ENCODE assay signal across 31 cellular contexts in genomic region chr1:3262681-3263286, GRCh38.
"Had no signal": no experiment of that assay in that cellular context is flagged by ENCODE, and none has a peak within 500 bp of the region (broad histone marks: within the 10 kb centered on the region; RNA-seq: fewer than 3 reads in every experiment).

No MANE protein-coding gene starts in this region.

- H3K36me3 ChIP-seq: adrenal gland, brain microvascular endothelial cell, esophagus squamous epithelium, gastroesophageal sphincter, WERI-Rb-1 had no signal

- DNase-seq: activated B cell treated with CpG ODN at 0.5 μM for 24 hours; activated CD4-positive, alpha-beta T cell treated with anti-CD3 and anti-CD28 coated beads for 48 hours; activated CD4-positive, alpha-beta T cell treated with anti-CD3 and anti-CD28 coated beads, Interleukin-2, amount 50 U/mL, for 1 hour; activated CD4-positive, alpha-beta T cell treated with anti-CD3 and anti-CD28 coated beads, Interleukin-2, amount 50 U/mL, for 48 hours; activated CD8-positive, alpha-beta memory T cell treated with anti-CD3 and anti-CD28 coated beads for 24 hours; activated CD8-positive, alpha-beta T cell treated with anti-CD3 and anti-CD28 coated beads for 36 hours; activated effector memory CD4-positive, alpha-beta T cell treated with anti-CD3 and anti-CD28 coated beads, Interleukin-2, amount 50 U/mL, for 16 hours; activated naive CD4-positive, alpha-beta T cell treated with anti-CD3 and anti-CD28 coated beads for 36 hours; activated naive CD8-positive, alpha-beta T cell treated with anti-CD3 and anti-CD28 coated beads for 36 hours; activated naive CD8-positive, alpha-beta T cell treated with anti-CD3 and anti-CD28 coated beads, Interleukin-2, amount 50 U/mL, for 24 hours; activated T-cell treated with anti-CD3 and anti-CD28 coated beads, Interleukin-2, amount 50 U/mL, for 4 hours; adrenal gland; aorta; brain microvascular endothelial cell; caudate nucleus; cortex of kidney; dermis blood vessel endothelial cell; effector CD4-positive, alpha-beta T cell; effector memory CD8-positive, alpha-beta T cell; esophagus squamous epithelium; foreskin melanocyte; T-helper 1 cell; T-helper 17 cell; T1000; WERI-Rb-1 had no signal

- ATAC-seq: activated CD4-positive, CD25-positive, alpha-beta regulatory T cell treated with anti-CD3 and anti-CD28 coated beads, Interleukin-2, amount 50 U/mL, for 24 hours; activated CD8-positive, alpha-beta T cell treated with anti-CD3 and anti-CD28 coated beads for 36 hours; activated naive CD8-positive, alpha-beta T cell treated with anti-CD3 and anti-CD28 coated beads, Interleukin-2, amount 50 U/mL, for 24 hours; activated T-cell treated with anti-CD3 and anti-CD28 coated beads, Interleukin-2, amount 50 U/mL, for 4 hours; effector memory CD8-positive, alpha-beta T cell; gastroesophageal sphincter; T-helper 17 cell had no signal

- H3K9me3 Mint-ChIP-seq: activated naive CD4-positive, alpha-beta T cell treated with anti-CD3 and anti-CD28 coated beads, Interleukin-2, amount 50 U/mL, for 24 hours; activated T-cell treated with anti-CD3 and anti-CD28 coated beads, Interleukin-2, amount 50 U/mL, for 4 hours had no signal

- H3K4me3 Mint-ChIP-seq: activated B cell treated with CpG ODN at 0.5 μM for 24 hours; activated CD8-positive, alpha-beta T cell treated with anti-CD3 and anti-CD28 coated beads for 36 hours; activated naive CD4-positive, alpha-beta T cell treated with anti-CD3 and anti-CD28 coated beads for 36 hours; activated naive CD4-positive, alpha-beta T cell treated with anti-CD3 and anti-CD28 coated beads, Interleukin-2, amount 50 U/mL, for 24 hours; activated naive CD8-positive, alpha-beta T cell treated with anti-CD3 and anti-CD28 coated beads for 36 hours; activated naive CD8-positive, alpha-beta T cell treated with anti-CD3 and anti-CD28 coated beads, Interleukin-2, amount 50 U/mL, for 24 hours; activated T-cell treated with anti-CD3 and anti-CD28 coated beads, Interleukin-2, amount 50 U/mL, for 4 hours; effector memory CD8-positive, alpha-beta T cell; T-helper 17 cell; T-helper 2 cell treated with Interferon-gamma antibody and Interleukin-4, amounts not matched to agents 5 μg/mL and 100 μg/mL, for 36 hours had no signal

- H3K27me3 Mint-ChIP-seq: activated B cell treated with CpG ODN at 0.5 μM for 24 hours; activated CD8-positive, alpha-beta T cell treated with anti-CD3 and anti-CD28 coated beads for 36 hours; activated naive CD4-positive, alpha-beta T cell treated with anti-CD3 and anti-CD28 coated beads, Interleukin-2, amount 50 U/mL, for 24 hours had no signal

- H3K4me3 ChIP-seq: adrenal gland, esophagus squamous epithelium, gastroesophageal sphincter had no signal

- H3K9me3 ChIP-seq: adrenal gland, esophagus squamous epithelium, gastroesophageal sphincter had no signal

- H3K27ac Mint-ChIP-seq: activated B cell treated with CpG ODN at 0.5 μM for 24 hours; activated CD8-positive, alpha-beta T cell treated with anti-CD3 and anti-CD28 coated beads for 36 hours; activated naive CD4-positive, alpha-beta T cell treated with anti-CD3 and anti-CD28 coated beads for 36 hours; activated naive CD4-positive, alpha-beta T cell treated with anti-CD3 and anti-CD28 coated beads, Interleukin-2, amount 50 U/mL, for 24 hours; activated naive CD8-positive, alpha-beta T cell treated with anti-CD3 and anti-CD28 coated beads for 36 hours; activated naive CD8-positive, alpha-beta T cell treated with anti-CD3 and anti-CD28 coated beads, Interleukin-2, amount 50 U/mL, for 24 hours; activated T-helper 2 cell treated with anti-CD3 and anti-CD28 coated beads, Interferon-gamma antibody, Interleukin-2, Interleukin-4, amounts not matched to agents 10 μg/mL and 5 μg/mL and 100 μg/mL, durations not matched to agents 14 hours and 24 hours and 36 hours; effector memory CD8-positive, alpha-beta T cell; T-helper 17 cell; T-helper 2 cell treated with Interferon-gamma antibody and Interleukin-4, amounts not matched to agents 5 μg/mL and 100 μg/mL, for 36 hours had no signal

- H3K36me3 Mint-ChIP-seq: activated naive CD4-positive, alpha-beta T cell treated with anti-CD3 and anti-CD28 coated beads, Interleukin-2, amount 50 U/mL, for 24 hours; activated naive CD8-positive, alpha-beta T cell treated with anti-CD3 and anti-CD28 coated beads for 36 hours had no signal

- H3K27ac ChIP-seq: adrenal gland, brain microvascular endothelial cell, epithelial cell of prostate, esophagus squamous epithelium, gastroesophageal sphincter, WERI-Rb-1 had no signal

- H3K4me1 Mint-ChIP-seq: activated B cell treated with CpG ODN at 0.5 μM for 24 hours; activated naive CD4-positive, alpha-beta T cell treated with anti-CD3 and anti-CD28 coated beads, Interleukin-2, amount 50 U/mL, for 24 hours; activated naive CD8-positive, alpha-beta T cell treated with anti-CD3 and anti-CD28 coated beads for 36 hours; activated naive CD8-positive, alpha-beta T cell treated with anti-CD3 and anti-CD28 coated beads, Interleukin-2, amount 50 U/mL, for 24 hours had no signal

- H3K4me1 ChIP-seq: adrenal gland, esophagus squamous epithelium had no signal

- H3K27me3 ChIP-seq: adrenal gland, brain microvascular endothelial cell had no signal
